Comparison of ENCODE assay signal across 32 cellular contexts in the genomic region with DNA sequence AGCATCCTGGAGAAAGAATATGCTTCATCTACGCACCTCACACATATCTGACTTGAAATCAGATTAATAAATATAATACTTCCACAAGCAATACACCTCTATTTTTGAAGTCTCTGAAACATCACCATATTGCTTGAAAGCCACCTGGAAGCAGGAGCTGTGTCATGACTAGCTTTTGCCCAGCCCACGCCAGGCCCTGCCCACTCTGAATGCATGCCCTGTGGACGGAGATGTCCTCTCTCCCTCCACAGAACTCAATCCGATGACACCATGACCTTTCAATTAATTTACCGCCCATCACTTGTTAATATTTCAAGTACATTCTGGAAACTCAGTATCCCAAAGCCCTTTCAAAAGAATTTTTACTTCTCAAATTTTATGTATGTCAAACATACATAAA.
"Had no signal": no experiment of that assay in that cellular context is flagged by ENCODE, and none has a peak within 500 bp of the region (broad histone marks: within the 10 kb centered on the region; RNA-seq: fewer than 3 reads in every experiment).

No MANE protein-coding gene starts in this region.

- H3K27me3 ChIP-seq: MG63, SJCRH30 had no signal

- ATAC-seq: activated naive CD4-positive, alpha-beta T cell treated with anti-CD3 and anti-CD28 coated beads, Interleukin-2, amount 50 U/mL, for 72 hours; activated naive CD8-positive, alpha-beta T cell treated with anti-CD3 and anti-CD28 coated beads, Interleukin-2, amount 50 U/mL, for 24 hours; activated T-cell treated with anti-CD3 and anti-CD28 coated beads, Interleukin-2, amount 50 U/mL, for 4 hours; Panc1 had no signal

- DNase-seq: activated CD4-positive, alpha-beta memory T cell treated with anti-CD3 and anti-CD28 coated beads for 36 hours; activated CD4-positive, alpha-beta T cell treated with anti-CD3 and anti-CD28 coated beads, Interleukin-2, amount 10 ng/mL, durations not matched to agents 7 days and 5 days; activated CD4-positive, CD25-positive, alpha-beta regulatory T cell; activated CD8-positive, alpha-beta memory T cell treated with anti-CD3 and anti-CD28 coated beads for 24 hours; activated effector memory CD4-positive, alpha-beta T cell treated with anti-CD3 and anti-CD28 coated beads, Interleukin-2, amount 50 U/mL, for 16 hours; activated naive CD4-positive, alpha-beta T cell treated with Interleukin-2 at 50 U/mL for 16 hours; activated naive CD8-positive, alpha-beta T cell treated with anti-CD3 and anti-CD28 coated beads, Interleukin-2, amount 50 U/mL, for 24 hours; activated T-cell treated with anti-CD3 and anti-CD28 coated beads, Interleukin-2, amount 50 U/mL, for 4 hours; amygdala; MG63; MV-4-11; NCI-H1092 treated with DMSO at 0.1 percent for 48 hours; NCI-H1417 treated with DMSO at 0.1 percent for 48 hours; NCI-H1694; NCI-H2029; NCI-H2107; NCI-H2171 treated with DMSO at 0.1 percent for 48 hours; NCI-H345; NCI-H510A; NCI-H526 treated with DMSO at 0.1 percent for 48 hours; NK-92 treated with Interleukin-12 subunit alpha and Interleukin-12 subunit beta, amount 100 ng/mL, for 24 hours; OCI-M1; Right ventricle myocardium superior; RPMI8226; SJCRH30; SK-N-SH; T-helper 1 cell had no signal

- H3K27me3 Mint-ChIP-seq: activated CD4-positive, alpha-beta memory T cell treated with anti-CD3 and anti-CD28 coated beads for 36 hours; brain had no signal

- H3K27ac Mint-ChIP-seq: activated CD4-positive, alpha-beta memory T cell treated with anti-CD3 and anti-CD28 coated beads for 36 hours; activated CD4-positive, alpha-beta T cell treated with anti-CD3 and anti-CD28 coated beads, Interleukin-2, amount 10 ng/mL, durations not matched to agents 7 days and 5 days; activated naive CD4-positive, alpha-beta T cell treated with anti-CD3 and anti-CD28 coated beads, Interleukin-2, amount 50 U/mL, for 72 hours; activated naive CD8-positive, alpha-beta T cell treated with anti-CD3 and anti-CD28 coated beads, Interleukin-2, amount 50 U/mL, for 24 hours; brain had no signal

- H3K9me3 Mint-ChIP-seq: activated CD4-positive, alpha-beta memory T cell treated with anti-CD3 and anti-CD28 coated beads for 36 hours; activated CD4-positive, alpha-beta T cell treated with anti-CD3 and anti-CD28 coated beads, Interleukin-2, amount 10 ng/mL, durations not matched to agents 7 days and 5 days; activated naive CD4-positive, alpha-beta T cell treated with anti-CD3 and anti-CD28 coated beads, Interleukin-2, amount 50 U/mL, for 72 hours; activated naive CD8-positive, alpha-beta T cell treated with anti-CD3 and anti-CD28 coated beads, Interleukin-2, amount 50 U/mL, for 24 hours; activated T-cell treated with anti-CD3 and anti-CD28 coated beads, Interleukin-2, amount 50 U/mL, for 4 hours; brain had no signal

- H3K4me2 ChIP-seq: KMS-11, SK-N-SH had no signal

- H3K4me3 Mint-ChIP-seq: activated CD4-positive, alpha-beta memory T cell treated with anti-CD3 and anti-CD28 coated beads for 36 hours; activated CD4-positive, alpha-beta T cell treated with anti-CD3 and anti-CD28 coated beads, Interleukin-2, amount 10 ng/mL, durations not matched to agents 7 days and 5 days; activated naive CD8-positive, alpha-beta T cell treated with anti-CD3 and anti-CD28 coated beads, Interleukin-2, amount 50 U/mL, for 24 hours; activated T-cell treated with anti-CD3 and anti-CD28 coated beads, Interleukin-2, amount 50 U/mL, for 4 hours; brain had no signal

- H3K36me3 Mint-ChIP-seq: activated CD4-positive, alpha-beta memory T cell treated with anti-CD3 and anti-CD28 coated beads for 36 hours; activated naive CD4-positive, alpha-beta T cell treated with anti-CD3 and anti-CD28 coated beads, Interleukin-2, amount 50 U/mL, for 72 hours; brain had no signal

- H3K36me3 ChIP-seq: MG63, SJCRH30 had no signal

- H3K9me3 ChIP-seq: MG63, SJCRH30, SK-N-SH had no signal

- H3K9ac ChIP-seq: KMS-11, SK-N-SH had no signal

- H3K9me2 ChIP-seq: SK-N-SH had no signal

- H3K4me1 Mint-ChIP-seq: activated CD4-positive, alpha-beta T cell treated with anti-CD3 and anti-CD28 coated beads, Interleukin-2, amount 10 ng/mL, durations not matched to agents 7 days and 5 days had no signal

- H3K4me3 ChIP-seq: MG63, SJCRH30 had no signal

- H3K27ac ChIP-seq: KMS-11, SJCRH30, VCaP had no signal
